11 cellular contexts compared by ENCODE assay signal in the genomic region with DNA sequence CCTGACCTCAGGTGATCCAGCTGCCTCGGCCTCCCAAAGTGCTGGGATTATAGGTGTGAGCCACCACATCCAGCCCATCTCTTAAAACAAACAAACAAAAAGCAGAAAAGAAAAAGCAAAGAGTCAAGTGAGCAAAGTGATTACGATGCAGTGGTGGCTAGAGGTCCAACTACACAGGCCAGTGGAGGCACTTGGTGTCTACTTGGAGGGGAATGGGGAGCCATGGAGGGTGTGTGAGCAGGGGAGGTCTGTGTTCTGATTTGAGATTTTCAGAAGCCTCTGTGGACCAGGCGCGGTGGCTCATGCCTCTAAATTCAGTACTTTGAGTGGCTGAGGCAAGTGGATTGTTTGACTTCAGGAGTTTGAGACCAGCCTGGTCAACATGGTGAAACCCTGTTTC.
"Had no signal": no experiment of that assay in that cellular context is flagged by ENCODE, and none has a peak within 500 bp of the region (broad histone marks: within the 10 kb centered on the region; RNA-seq: fewer than 3 reads in every experiment).

No MANE protein-coding gene starts in this region.

- H3K27ac ChIP-seq: colonic mucosa, uterus, WERI-Rb-1 had no signal

- H3K9me3 Mint-ChIP-seq: brain; central memory CD8-positive, alpha-beta T cell; stimulated activated naive CD8-positive, alpha-beta T cell treated with anti-CD3 and anti-CD28 coated beads, Interleukin-15, Interleukin-2, amounts not matched to agents 100 ng/mL and 50 ng/mL, for 24 hours had no signal

- ATAC-seq: activated CD8-positive, alpha-beta memory T cell treated with anti-CD3 and anti-CD28 coated beads, Interleukin-2, amount 10 ng/mL, durations not matched to agents 7 days and 5 days had no signal

- H3K27me3 Mint-ChIP-seq: activated CD8-positive, alpha-beta memory T cell treated with anti-CD3 and anti-CD28 coated beads, Interleukin-2, amount 10 ng/mL, durations not matched to agents 7 days and 5 days; central memory CD8-positive, alpha-beta T cell; stimulated activated naive CD8-positive, alpha-beta T cell treated with anti-CD3 and anti-CD28 coated beads, Interleukin-15, Interleukin-2, amounts not matched to agents 100 ng/mL and 50 ng/mL, for 24 hours had no signal

- DNase-seq: activated CD4-positive, alpha-beta T cell treated with anti-CD3 and anti-CD28 coated beads for 1 hour; activated CD4-positive, alpha-beta T cell treated with anti-CD3 and anti-CD28 coated beads, Interleukin-2, amount 50 U/mL, for 48 hours; activated CD8-positive, alpha-beta memory T cell treated with anti-CD3 and anti-CD28 coated beads, Interleukin-2, amount 10 ng/mL, durations not matched to agents 7 days and 5 days; colonic mucosa; mammary epithelial cell; uterus; WERI-Rb-1 had no signal

- H3K4me3 Mint-ChIP-seq: activated CD8-positive, alpha-beta memory T cell treated with anti-CD3 and anti-CD28 coated beads, Interleukin-2, amount 10 ng/mL, durations not matched to agents 7 days and 5 days; brain; central memory CD8-positive, alpha-beta T cell; stimulated activated naive CD8-positive, alpha-beta T cell treated with anti-CD3 and anti-CD28 coated beads, Interleukin-15, Interleukin-2, amounts not matched to agents 100 ng/mL and 50 ng/mL, for 24 hours had no signal

- H3K4me1 ChIP-seq: colonic mucosa, uterus had no signal

- H3K4me3 ChIP-seq: colonic mucosa, tibial nerve, uterus had no signal

- H3K36me3 ChIP-seq: colonic mucosa, uterus had no signal

- H3K9me3 ChIP-seq: colonic mucosa, tibial nerve, uterus had no signal
